In genomic region chr19:50778906-50779430, GRCh38 we compare ENCODE assay signal across 19 cellular contexts. TPM values are rescaled to one million over a fixed set of nuclear protein-coding genes. Genes with fewer than 3 reads are reported as not detected.
DNase-seq lines count a peak whose midpoint lies in the region; ATAC-seq, FAIRE-seq and TF ChIP-seq lines count a peak whose summit lies in the region.
"Had no signal": no experiment of that assay in that cellular context is flagged by ENCODE, and none has a peak within 500 bp of the region (broad histone marks: within the 10 kb centered on the region; RNA-seq: fewer than 3 reads in every experiment).

No MANE protein-coding gene starts in this region.

- no peak for TF ChIP-seq RAD21 in K562 (CRISPR knock-in tag; conservative IDR thresholded peaks at IDR 0.05 in 1 of 2, IDR thresholded peaks at IDR 0.05 in 1 of 2)

- H3K27ac ChIP-seq in K562 (ENCODE audit: extremely low read depth, low read depth, low read length) = no peak overlapping the region
- no peak overlapping the region for H3K27ac ChIP-seq in neural progenitor cell
- no peak overlapping the region for H3K27ac ChIP-seq in dorsolateral prefrontal cortex
- H3K27ac ChIP-seq in CD4-positive, alpha-beta memory T cell (ENCODE audit: low read depth, low read length) = no peak overlapping the region

- POLR2A ChIA-PET in K562 (lab: Yijun Ruan, JAX) = interaction anchor here (0.6 to 2.9 kb wide), 15 partner anchors 14 to 351 kb away, joined by 3 to 13 read pairs (median 3); partner anchors contain the start of gene CLEC11A
- POLR2A ChIA-PET in CD4-positive, alpha-beta memory T cell (lab: Charles Lee; ENCODE audit: partially characterized antibody) = no interaction called here

- peak overlapping the region; percentile 22 for H3K4me3 Mint-ChIP-seq in neural progenitor cell
- H3K4me3 Mint-ChIP-seq in CD4-positive, alpha-beta memory T cell = no peak overlapping the region
- H3K4me3 Mint-ChIP-seq: CD8-positive, alpha-beta memory T cell had no signal

- H3K4me3 ChIP-seq in H7 (ENCODE audit: insufficient read depth, low read depth, low read length) = no peak overlapping the region
- no peak overlapping the region for H3K4me3 ChIP-seq in K562
- H3K4me3 ChIP-seq in neural progenitor cell = no peak overlapping the region
- no peak overlapping the region for H3K4me3 ChIP-seq in dorsolateral prefrontal cortex
- no peak overlapping the region for H3K4me3 ChIP-seq in CD4-positive, alpha-beta memory T cell (ENCODE audit: low read length in 2 of 2)

- no TSS peak for BruUV-seq in K562 (replicated peaks; lab: Mats Ljungman, UMichigan)

- WGBS in K562 (ENCODE audit: insufficient coverage, low coverage, missing lambda C conversion rate) = 31% methylated on average over 7 of the region's 7 CpGs

- no peaks in the 10 kb centered on the region for H3K9me1 ChIP-seq in K562 (ENCODE audit: control insufficient read depth, insufficient read depth, low read length)

- TF ChIP-seq POLR2A in K562 (conservative IDR thresholded peaks at IDR 0.05) = no peak

- no peak for TF ChIP-seq EP300 in K562 (IDR thresholded peaks at IDR 0.05; ENCODE audit: low read length)

- peaks cover 27% of the 10 kb centered on the region for H3K27me3 Mint-ChIP-seq in neural progenitor cell (ENCODE audit: insufficient read depth, low read depth)
- H3K27me3 Mint-ChIP-seq in CD4-positive, alpha-beta memory T cell = peaks cover 45 to 54% of the 10 kb centered on the region in 2 donors

- peaks cover 23 to 30% of the 10 kb centered on the region in 2 experiments; a peak in 4 of 5 replicates for H3K4me1 ChIP-seq in K562 (replicated peaks in 1 of 2; ENCODE audit: control insufficient read depth in 2 of 2, insufficient read depth in 2 of 2, low read length in 2 of 2)
- no peaks in the 10 kb centered on the region for H3K4me1 ChIP-seq in neural progenitor cell
- H3K4me1 ChIP-seq in CD4-positive, alpha-beta memory T cell (ENCODE audit: insufficient read depth, low read length) = peaks cover 7% of the 10 kb centered on the region
- H3K4me1 ChIP-seq: BE2C had no signal

- H3K9me3 ChIP-seq in K562 (replicated peaks; ENCODE audit: control insufficient read depth, insufficient read depth, low read depth, low read length) (no peaks in the 10 kb centered on the region), neural progenitor cell (ENCODE audit: low read depth) (no peaks in the 10 kb centered on the region)
- H3K9me3 ChIP-seq in CD4-positive, alpha-beta memory T cell (ENCODE audit: control insufficient read depth in 1 of 2, low read length in 2 of 2) = no peaks in the 10 kb centered on the region
- H3K9me3 ChIP-seq: BE2C had no signal

- no peak for FAIRE-seq in K562 (lab: Jason Lieb, UNC)
- FAIRE-seq: A204.1 had no signal

- peaks cover 43% of the 10 kb centered on the region for H3K4me1 Mint-ChIP-seq in neural progenitor cell
- peaks cover 3 to 10% (median 6%) of the 10 kb centered on the region in 4 donors for H3K4me1 Mint-ChIP-seq in CD4-positive, alpha-beta memory T cell

- H3K4me2 ChIP-seq in K562 (ENCODE audit: insufficient read depth, low read length) = no peak overlapping the region
- H3K4me2 ChIP-seq in neural progenitor cell = no peak overlapping the region

- H3F3A ChIP-seq in neural progenitor cell (ENCODE audit: low read depth) = peaks cover 5% of the 10 kb centered on the region

- in situ Hi-C loops in K562 (cut with MboI) = no loop called here

- H2AFZ ChIP-seq in K562 (ENCODE audit: low read depth, low read length) (no peak overlapping the region), neural progenitor cell (replicated peaks) (no peak overlapping the region)

- CTCF ChIA-PET in K562 (lab: Yijun Ruan, JAX; ENCODE audit: low intra/inter-chr PET ratio) = interaction anchor here (1.4 kb wide), 1 partner anchor 74 kb away, joined by 7 read pairs; no protein-coding TSS in a partner anchor
- CTCF ChIA-PET in CD4-positive, alpha-beta memory T cell (lab: Charles Lee; ENCODE audit: partially characterized antibody) = interaction anchor here (1.3 kb wide), 1 partner anchor 422 kb away, joined by 4 read pairs; no protein-coding TSS in a partner anchor

- no peaks in the 10 kb centered on the region for H3K9me3 Mint-ChIP-seq in neural progenitor cell
- peaks cover 0 to 13% (median 4%) of the 10 kb centered on the region in 8 donors for H3K9me3 Mint-ChIP-seq in CD4-positive, alpha-beta memory T cell

- H3K79me2 ChIP-seq in K562 (ENCODE audit: control insufficient read depth, insufficient read depth, low read length) (no peaks in the 10 kb centered on the region), neural progenitor cell (ENCODE audit: low read depth) (no peaks in the 10 kb centered on the region)

- no peak overlapping the region for H3K27ac Mint-ChIP-seq in neural progenitor cell
- no peak overlapping the region for H3K27ac Mint-ChIP-seq in CD4-positive, alpha-beta memory T cell
- H3K27ac Mint-ChIP-seq: CD14-positive monocyte had no signal

- ATAC-seq in K562 = no peak
- no peak for ATAC-seq in left ventricle myocardium superior

- H3K9ac ChIP-seq in K562 (ENCODE audit: insufficient read depth in 1 of 2, low read depth in 2 of 2, low read length in 2 of 2) = no peak overlapping the region
- no peak overlapping the region for H3K9ac ChIP-seq in neural progenitor cell

- DNase-seq in ELF-1 (ENCODE audit: low read depth, low spot score) = peak; percentile 70
- peak; percentile 78 for DNase-seq in H7
- peak in 2 of 4 experiments; percentile 54 to 57 for DNase-seq in K562 (ENCODE audit: extremely low read depth in 1 of 4, low spot score in 3 of 4)
- peak; percentile 24 for DNase-seq in neural progenitor cell (ENCODE audit: low spot score)
- DNase-seq in left ventricle myocardium superior = no peak
- no peak for DNase-seq in OCI-M2 (lab: John Stamatoyannopoulos, UW; ENCODE audit: unreplicated experiment)
- no peak for DNase-seq in dorsolateral prefrontal cortex
- no peak for DNase-seq in CD4-positive, alpha-beta memory T cell
- DNase-seq: BE2C; Caco-2; CD8-positive, alpha-beta memory T cell; DND-41; GOT3; HCEC 1CT; IMR-90; KG1 had no signal

- intact Hi-C loops in K562 (cut with micrococcal nuclease) = no loop called here
- intact Hi-C loops in left ventricle myocardium superior (cut with micrococcal nuclease) = no loop called here
- intact Hi-C loops in dorsolateral prefrontal cortex (cut with DNase I) = no loop called here
- intact Hi-C loops in CD4-positive, alpha-beta memory T cell (cut with micrococcal nuclease) = no loop called here

- H3K27me3 ChIP-seq in H7 (ENCODE audit: control insufficient read depth, insufficient read depth, low read length) = peaks cover 44% of the 10 kb centered on the region
- H3K27me3 ChIP-seq in K562 (ENCODE audit: control insufficient read depth in 2 of 2, insufficient read depth in 2 of 2, low read length in 2 of 2) = no peaks in the 10 kb centered on the region
- peaks cover 91% of the 10 kb centered on the region for H3K27me3 ChIP-seq in neural progenitor cell
- H3K27me3 ChIP-seq in dorsolateral prefrontal cortex = peaks cover 3 to 86% (median 63%) of the 10 kb centered on the region in 45 donors
- peaks cover 24% of the 10 kb centered on the region for H3K27me3 ChIP-seq in CD4-positive, alpha-beta memory T cell (ENCODE audit: insufficient read depth, low read length)

- H3K36me3 ChIP-seq in H7 (replicated peaks; ENCODE audit: control insufficient read depth, insufficient read depth, low read length) = no peaks in the 10 kb centered on the region
- H3K36me3 ChIP-seq in K562 (ENCODE audit: control insufficient read depth, insufficient read depth, low read length) = no peaks in the 10 kb centered on the region
- no peaks in the 10 kb centered on the region for H3K36me3 ChIP-seq in neural progenitor cell
- no peaks in the 10 kb centered on the region for H3K36me3 ChIP-seq in CD4-positive, alpha-beta memory T cell (ENCODE audit: insufficient read depth, low read length)
- H3K36me3 ChIP-seq: BE2C had no signal

- TF ChIP-seq CTCF in K562 (IDR thresholded peaks at IDR 0.05 in 2 of 3, conservative IDR thresholded peaks at IDR 0.05 in 1 of 3; ENCODE audit: insufficient read depth in 2 of 3, low read depth in 1 of 3, low read length in 3 of 3) (no peak), neural progenitor cell (IDR thresholded peaks at IDR 0.05) (no peak), dorsolateral prefrontal cortex (IDR thresholded peaks at IDR 0.05 in 54 of 56, conservative IDR thresholded peaks at IDR 0.05 in 2 of 56; ENCODE audit: low read depth in 1 of 56, partially characterized antibody in 56 of 56) (no peak)

- no peaks in the 10 kb centered on the region for H4K20me1 ChIP-seq in K562 (replicated peaks; ENCODE audit: control insufficient read depth, insufficient read depth, low read length)
- H4K20me1 ChIP-seq in neural progenitor cell (ENCODE audit: low read depth) = no peaks in the 10 kb centered on the region

- H3K36me3 Mint-ChIP-seq in neural progenitor cell = no peaks in the 10 kb centered on the region
- peaks cover 0 to 1% of the 10 kb centered on the region in 2 donors for H3K36me3 Mint-ChIP-seq in CD4-positive, alpha-beta memory T cell
- H3K36me3 Mint-ChIP-seq: CD14-positive monocyte; CD8-positive, alpha-beta memory T cell had no signal

RNA-seq across cellular contexts. Expression of gene GPR32, which starts 8.7 kb away (rescaled TPM):
- not detected in 2 replicates for total RNA-seq in H7 (2014; rRNA removed; shearing (Covaris generic))
- total RNA-seq in K562 (2011; cell fraction: chromatin; rRNA removed; ENCODE audit: low replicate concordance) = not detected in 2 replicates
- total RNA-seq in K562 (2011; cell fraction: nucleolus; rRNA removed) = not detected in 2 replicates
- not detected in 2 replicates for total RNA-seq in K562 (2011; cell fraction: nucleoplasm; rRNA removed)
- total RNA-seq in K562 (2014; rRNA removed) (not detected in 2 replicates), K562 (2014; rRNA removed; fragmentation: Illumina TruSeq; extraction: Trizol) (not detected in 2 replicates), K562 (2015; rRNA removed; fragmentation: Illumina TruSeq; extraction: Trizol) (not detected in 2 replicates), K562 (2021) (0.18 TPM in 1 of 2 replicates, not detected in the other), neural progenitor cell (ENCODE audit: low replicate concordance) (not detected in 2 replicates), left ventricle myocardium superior (not detected), dorsolateral prefrontal cortex (not detected)
- polyA plus RNA-seq in K562 (2011; rRNA removed) (not detected in 2 replicates), K562 (2014; fragmentation: Illumina TruSeq; extraction: Trizol) (not detected in 2 replicates), K562 (2014; fragmentation: Nextera tagmentation; extraction: Ambion mirVana) (not detected), K562 (2014; rRNA removed) (not detected in 2 replicates)
- polyA plus RNA-seq in K562 (2011; cell fraction: cytosol; rRNA removed) = not detected in 2 replicates
- polyA plus RNA-seq in K562 (2011; cell fraction: nucleus; rRNA removed) = not detected in 2 replicates
- polyA plus RNA-seq in K562 (2012) = 0.07 and 0.12 TPM in 2 replicates
- polyA minus RNA-seq in K562 (2011; rRNA and poly(A)+ RNA removed) = not detected in 2 replicates
- polyA minus RNA-seq in K562 (2011; cell fraction: cytosol; rRNA and poly(A)+ RNA removed) = not detected in 2 replicates
- polyA minus RNA-seq in K562 (2011; cell fraction: nucleus; rRNA and poly(A)+ RNA removed) = not detected in 2 replicates
- not detected for total RNA-seq in CD4-positive, alpha-beta memory T cell
- not detected for polyA plus RNA-seq in CD4-positive, alpha-beta memory T cell
- total RNA-seq: Caco-2; CD8-positive, alpha-beta memory T cell; IMR-90 had no signal
- polyA plus RNA-seq: AG04450; CD14-positive monocyte; CD8-positive, alpha-beta memory T cell; IMR-90 had no signal

RNA-seq across cellular contexts. Expression of gene ACP4, which starts 11.2 kb away (rescaled TPM):
- not detected in 2 replicates for total RNA-seq in H7 (2014; rRNA removed; shearing (Covaris generic))
- total RNA-seq in K562 (2011; cell fraction: chromatin; rRNA removed; ENCODE audit: low replicate concordance) = not detected in 2 replicates
- total RNA-seq in K562 (2011; cell fraction: nucleolus; rRNA removed) = not detected in 2 replicates
- not detected in 2 replicates for total RNA-seq in K562 (2011; cell fraction: nucleoplasm; rRNA removed)
- total RNA-seq in K562 (2014; rRNA removed) = not detected in 2 replicates
- total RNA-seq in K562 (2014; rRNA removed; fragmentation: Illumina TruSeq; extraction: Trizol) = not detected in 2 replicates
- not detected in 2 replicates for total RNA-seq in K562 (2015; rRNA removed; fragmentation: Illumina TruSeq; extraction: Trizol)
- not detected in 2 replicates for total RNA-seq in K562 (2021)
- not detected in 2 replicates for polyA plus RNA-seq in K562 (2011; rRNA removed)
- polyA plus RNA-seq in K562 (2011; cell fraction: cytosol; rRNA removed) = not detected in 2 replicates
- not detected in 2 replicates for polyA plus RNA-seq in K562 (2011; cell fraction: nucleus; rRNA removed)
- not detected in 2 replicates for polyA plus RNA-seq in K562 (2012)
- not detected in 2 replicates for polyA plus RNA-seq in K562 (2014; fragmentation: Illumina TruSeq; extraction: Trizol)
- not detected for polyA plus RNA-seq in K562 (2014; fragmentation: Nextera tagmentation; extraction: Ambion mirVana)
- polyA plus RNA-seq in K562 (2014; rRNA removed) = not detected in 2 replicates
- not detected in 2 replicates for polyA minus RNA-seq in K562 (2011; rRNA and poly(A)+ RNA removed)
- not detected in 2 replicates for polyA minus RNA-seq in K562 (2011; cell fraction: cytosol; rRNA and poly(A)+ RNA removed)
- not detected in 2 replicates for polyA minus RNA-seq in K562 (2011; cell fraction: nucleus; rRNA and poly(A)+ RNA removed)
- not detected in 2 replicates for total RNA-seq in neural progenitor cell (ENCODE audit: low replicate concordance)
- total RNA-seq in left ventricle myocardium superior = not detected
- not detected for total RNA-seq in dorsolateral prefrontal cortex
- total RNA-seq in CD4-positive, alpha-beta memory T cell = not detected
- polyA plus RNA-seq in CD4-positive, alpha-beta memory T cell = not detected
- total RNA-seq: Caco-2; CD8-positive, alpha-beta memory T cell; IMR-90 had no signal
- polyA plus RNA-seq: AG04450; CD14-positive monocyte; CD8-positive, alpha-beta memory T cell; IMR-90 had no signal

RNA-seq across cellular contexts. Expression of gene KLK1, which starts 44.6 kb away (rescaled TPM):
- total RNA-seq in H7 (2014; rRNA removed; shearing (Covaris generic)) = not detected in 2 replicates
- 12.6 and 15.0 TPM in 2 replicates for total RNA-seq in K562 (2011; cell fraction: chromatin; rRNA removed; ENCODE audit: low replicate concordance)
- total RNA-seq in K562 (2011; cell fraction: nucleolus; rRNA removed) = 8.7 and 9.7 TPM in 2 replicates
- total RNA-seq in K562 (2011; cell fraction: nucleoplasm; rRNA removed) = 14.8 and 17.8 TPM in 2 replicates
- total RNA-seq in K562 (2014; rRNA removed) (1.2 and 3.1 TPM in 2 replicates), K562 (2014; rRNA removed; fragmentation: Illumina TruSeq; extraction: Trizol) (1.5 TPM in 2 replicates), K562 (2015; rRNA removed; fragmentation: Illumina TruSeq; extraction: Trizol) (0.87 and 1.3 TPM in 2 replicates), K562 (2021) (9.3 and 11.7 TPM in 2 replicates), neural progenitor cell (ENCODE audit: low replicate concordance) (not detected in 2 replicates), left ventricle myocardium superior (not detected), dorsolateral prefrontal cortex (under 1 TPM in 6 of 120 experiments, not detected in 114; 0.52 to 0.88 (median 0.76) TPM)
- polyA plus RNA-seq in K562 (2011; rRNA removed) (9.6 and 13.5 TPM in 2 replicates), K562 (2014; fragmentation: Illumina TruSeq; extraction: Trizol) (14.3 and 15.4 TPM in 2 replicates), K562 (2014; fragmentation: Nextera tagmentation; extraction: Ambion mirVana) (10 to 100 TPM in 1 of 2 experiments, 1 to 10 TPM in 1; 9.1 to 10.3 TPM), K562 (2014; rRNA removed) (5.3 and 9.8 TPM in 2 replicates)
- 16.9 and 24.1 TPM in 2 replicates for polyA plus RNA-seq in K562 (2011; cell fraction: cytosol; rRNA removed)
- 23.3 and 36.6 TPM in 2 replicates for polyA plus RNA-seq in K562 (2011; cell fraction: nucleus; rRNA removed)
- 13.7 and 31.9 TPM in 2 replicates for polyA plus RNA-seq in K562 (2012)
- polyA minus RNA-seq in K562 (2011; rRNA and poly(A)+ RNA removed) = 8.6 and 11.7 TPM in 2 replicates
- polyA minus RNA-seq in K562 (2011; cell fraction: cytosol; rRNA and poly(A)+ RNA removed) = 8.4 and 11.9 TPM in 2 replicates
- polyA minus RNA-seq in K562 (2011; cell fraction: nucleus; rRNA and poly(A)+ RNA removed) = 7.9 and 10.4 TPM in 2 replicates
- not detected for total RNA-seq in CD4-positive, alpha-beta memory T cell
- polyA plus RNA-seq in CD4-positive, alpha-beta memory T cell = not detected
- total RNA-seq: IMR-90 had no signal
- polyA plus RNA-seq: AG04450; CD8-positive, alpha-beta memory T cell; IMR-90 had no signal

RNA-seq across cellular contexts. Expression of gene KLK15, which starts 54.4 kb away (rescaled TPM):
- total RNA-seq in H7 (2014; rRNA removed; shearing (Covaris generic)) = not detected in 2 replicates
- not detected in 2 replicates for total RNA-seq in K562 (2011; cell fraction: chromatin; rRNA removed; ENCODE audit: low replicate concordance)
- not detected in 2 replicates for total RNA-seq in K562 (2011; cell fraction: nucleolus; rRNA removed)
- total RNA-seq in K562 (2011; cell fraction: nucleoplasm; rRNA removed) = not detected in 2 replicates
- not detected in 2 replicates for total RNA-seq in K562 (2014; rRNA removed)
- total RNA-seq in K562 (2014; rRNA removed; fragmentation: Illumina TruSeq; extraction: Trizol) = not detected in 2 replicates
- not detected in 2 replicates for total RNA-seq in K562 (2015; rRNA removed; fragmentation: Illumina TruSeq; extraction: Trizol)
- not detected in 2 replicates for total RNA-seq in K562 (2021)
- not detected in 2 replicates for polyA plus RNA-seq in K562 (2011; rRNA removed)
- polyA plus RNA-seq in K562 (2011; cell fraction: cytosol; rRNA removed) = not detected in 2 replicates
- not detected in 2 replicates for polyA plus RNA-seq in K562 (2011; cell fraction: nucleus; rRNA removed)
- not detected in 2 replicates for polyA plus RNA-seq in K562 (2012)
- not detected in 2 replicates for polyA plus RNA-seq in K562 (2014; fragmentation: Illumina TruSeq; extraction: Trizol)
- polyA plus RNA-seq in K562 (2014; fragmentation: Nextera tagmentation; extraction: Ambion mirVana) = not detected
- not detected in 2 replicates for polyA plus RNA-seq in K562 (2014; rRNA removed)
- not detected in 2 replicates for polyA minus RNA-seq in K562 (2011; rRNA and poly(A)+ RNA removed)
- not detected in 2 replicates for polyA minus RNA-seq in K562 (2011; cell fraction: cytosol; rRNA and poly(A)+ RNA removed)
- not detected in 2 replicates for polyA minus RNA-seq in K562 (2011; cell fraction: nucleus; rRNA and poly(A)+ RNA removed)
- total RNA-seq in neural progenitor cell (ENCODE audit: low replicate concordance) = not detected in 2 replicates
- not detected for total RNA-seq in left ventricle myocardium superior
- total RNA-seq in dorsolateral prefrontal cortex = not detected
- total RNA-seq in CD4-positive, alpha-beta memory T cell = not detected
- not detected for polyA plus RNA-seq in CD4-positive, alpha-beta memory T cell
- total RNA-seq: Caco-2; CD8-positive, alpha-beta memory T cell; IMR-90 had no signal
- polyA plus RNA-seq: AG04450; CD14-positive monocyte; CD8-positive, alpha-beta memory T cell; IMR-90 had no signal

RNA-seq across cellular contexts. Expression of gene CLEC11A, which starts 55.8 kb away (rescaled TPM):
- total RNA-seq in H7 (2014; rRNA removed; shearing (Covaris generic)) = 4.7 and 7.1 TPM in 2 replicates
- 0.69 and 6.7 TPM in 2 replicates for total RNA-seq in K562 (2011; cell fraction: chromatin; rRNA removed; ENCODE audit: low replicate concordance)
- 14.3 and 15.2 TPM in 2 replicates for total RNA-seq in K562 (2011; cell fraction: nucleolus; rRNA removed)
- 7.3 and 8.3 TPM in 2 replicates for total RNA-seq in K562 (2011; cell fraction: nucleoplasm; rRNA removed)
- total RNA-seq in K562 (2014; rRNA removed) = 32.7 and 34.8 TPM in 2 replicates
- 2.5 and 2.7 TPM in 2 replicates for total RNA-seq in K562 (2014; rRNA removed; fragmentation: Illumina TruSeq; extraction: Trizol)
- total RNA-seq in K562 (2015; rRNA removed; fragmentation: Illumina TruSeq; extraction: Trizol) = 16.1 and 16.7 TPM in 2 replicates
- total RNA-seq in K562 (2021) = 31.3 and 31.4 TPM in 2 replicates
- polyA plus RNA-seq in K562 (2011; rRNA removed) = 3.0 and 17.4 TPM in 2 replicates
- 26.3 and 38.6 TPM in 2 replicates for polyA plus RNA-seq in K562 (2011; cell fraction: cytosol; rRNA removed)
- 42.7 and 43.1 TPM in 2 replicates for polyA plus RNA-seq in K562 (2011; cell fraction: nucleus; rRNA removed)
- 32.9 and 74.8 TPM in 2 replicates for polyA plus RNA-seq in K562 (2012)
- polyA plus RNA-seq in K562 (2014; fragmentation: Illumina TruSeq; extraction: Trizol) = 3.4 and 8.3 TPM in 2 replicates
- polyA plus RNA-seq in K562 (2014; fragmentation: Nextera tagmentation; extraction: Ambion mirVana) = under 1 TPM; 0.39 to 0.46 TPM
- 31.8 and 43.9 TPM in 2 replicates for polyA plus RNA-seq in K562 (2014; rRNA removed)
- 0.49 and 1.0 TPM in 2 replicates for polyA minus RNA-seq in K562 (2011; rRNA and poly(A)+ RNA removed)
- 1.6 and 12.8 TPM in 2 replicates for polyA minus RNA-seq in K562 (2011; cell fraction: cytosol; rRNA and poly(A)+ RNA removed)
- 5.9 and 7.9 TPM in 2 replicates for polyA minus RNA-seq in K562 (2011; cell fraction: nucleus; rRNA and poly(A)+ RNA removed)
- 0.09 and 3.4 TPM in 2 replicates for total RNA-seq in neural progenitor cell (ENCODE audit: low replicate concordance)
- 2.9 TPM for total RNA-seq in left ventricle myocardium superior
- total RNA-seq in dorsolateral prefrontal cortex = 10 to 100 TPM in 2 of 120 experiments, 1 to 10 TPM in 118; 3.2 to 10.3 (median 6.5) TPM
- 1 to 10 TPM in 1 of 2 experiments, under 1 TPM in 1; 0.78 to 1.2 TPM for total RNA-seq in CD4-positive, alpha-beta memory T cell
- polyA plus RNA-seq in CD4-positive, alpha-beta memory T cell = under 1 TPM; 0.47 to 0.57 TPM

Comparison
In these comparisons a context has a peak if more than half of its experiments do, and no peak if none do; other contexts are left out.
1. DNase-seq: peak in ELF-1 (single experiment), H7 (single experiment) and neural progenitor cell (single experiment); none in left ventricle myocardium superior (single experiment), OCI-M2 (single experiment), dorsolateral prefrontal cortex (0 of 10) and CD4-positive, alpha-beta memory T cell (0 of 5).